15 cellular contexts compared by ENCODE assay signal in genomic region chr20:48767269-48767960, GRCh38.
A peak's percentile ranks its signal among the peaks of the same experiment; 100 is the strongest.
DNase-seq lines count a peak whose midpoint lies in the region; ATAC-seq and TF ChIP-seq lines count a peak whose summit lies in the region.
"Had no signal": no experiment of that assay in that cellular context is flagged by ENCODE, and none has a peak within 500 bp of the region (broad histone marks: within the 10 kb centered on the region; RNA-seq: fewer than 3 reads in every experiment).

No MANE protein-coding gene starts in this region.

- H3K27ac Mint-ChIP-seq in glutamatergic neuron (ENCODE audit: unreplicated experiment) (no peak overlapping the region), MCF 10A (ENCODE audit: low read depth, unreplicated experiment) (no peak overlapping the region)
- H3K27ac Mint-ChIP-seq: mesothelial cell of epicardium had no signal

- intact Hi-C loops in MCF 10A (cut with micrococcal nuclease), result no loop called here

- H3K27me3 Mint-ChIP-seq in activated T-cell treated with anti-CD3 and anti-CD28 coated beads, Interleukin-2, amount 50 U/mL, for 4 hours (ENCODE audit: low read depth), result no peaks in the 10 kb centered on the region
- H3K27me3 Mint-ChIP-seq in glutamatergic neuron (ENCODE audit: unreplicated experiment), result peaks cover 28% of the 10 kb centered on the region
- peaks cover 34% of the 10 kb centered on the region for H3K27me3 Mint-ChIP-seq in MCF 10A (ENCODE audit: insufficient read depth, unreplicated experiment)

- ATAC-seq in activated T-cell treated with anti-CD3 and anti-CD28 coated beads, Interleukin-2, amount 50 U/mL, for 4 hours, result peak; percentile 16 to 31
- ATAC-seq: gastroesophageal sphincter had no signal

- H3K4me3 Mint-ChIP-seq in activated T-cell treated with anti-CD3 and anti-CD28 coated beads, Interleukin-2, amount 50 U/mL, for 4 hours, result peak overlapping the region; percentile 6
- H3K4me3 Mint-ChIP-seq in glutamatergic neuron (ENCODE audit: unreplicated experiment) (peak overlapping the region; percentile 13), MCF 10A (ENCODE audit: unreplicated experiment) (no peak overlapping the region)
- H3K4me3 Mint-ChIP-seq: mesothelial cell of epicardium had no signal

- peaks cover 85% of the 10 kb centered on the region for H3K4me1 Mint-ChIP-seq in activated T-cell treated with anti-CD3 and anti-CD28 coated beads, Interleukin-2, amount 50 U/mL, for 4 hours (ENCODE audit: low read depth)
- H3K4me1 Mint-ChIP-seq in glutamatergic neuron (ENCODE audit: low read depth, unreplicated experiment) (peaks cover 40% of the 10 kb centered on the region), MCF 10A (ENCODE audit: insufficient read depth, unreplicated experiment) (peaks cover 5% of the 10 kb centered on the region)

- BruUV-seq in MCF 10A (replicated peaks; lab: Mats Ljungman, UMichigan), result no TSS peak

- CTCF ChIA-PET in MCF 10A (lab: Yijun Ruan, JAX), result interaction anchor here (0.6 kb wide), 1 partner anchor 107 kb away, joined by 4 read pairs; no protein-coding TSS in a partner anchor

- POLR2A ChIA-PET in MCF 10A (lab: Yijun Ruan, JAX), result no interaction called here

- H3K9me3 Mint-ChIP-seq in activated T-cell treated with anti-CD3 and anti-CD28 coated beads, Interleukin-2, amount 50 U/mL, for 4 hours, result no peaks in the 10 kb centered on the region
- H3K9me3 Mint-ChIP-seq in glutamatergic neuron (ENCODE audit: unreplicated experiment), result peaks cover 31% of the 10 kb centered on the region
- H3K9me3 Mint-ChIP-seq in MCF 10A (ENCODE audit: unreplicated experiment), result no peaks in the 10 kb centered on the region

- peaks cover 6% of the 10 kb centered on the region for H3K36me3 Mint-ChIP-seq in activated T-cell treated with anti-CD3 and anti-CD28 coated beads, Interleukin-2, amount 50 U/mL, for 4 hours (ENCODE audit: insufficient read depth)
- H3K36me3 Mint-ChIP-seq in glutamatergic neuron (ENCODE audit: unreplicated experiment) (peaks cover 24% of the 10 kb centered on the region), MCF 10A (ENCODE audit: insufficient read depth, unreplicated experiment) (no peaks in the 10 kb centered on the region)
- H3K36me3 Mint-ChIP-seq: mesothelial cell of epicardium had no signal

- peak overlapping the region; percentile 5 for H3K27ac ChIP-seq in substantia nigra (ENCODE audit: low read depth, low read length, poor library complexity, severe bottlenecking)
- H3K27ac ChIP-seq: gastroesophageal sphincter, vagina had no signal

- TF ChIP-seq CTCF in glutamatergic neuron (IDR thresholded peaks at IDR 0.05; ENCODE audit: partially characterized antibody, unreplicated experiment) (no peak), MCF 10A (IDR thresholded peaks at IDR 0.05; ENCODE audit: unreplicated experiment) (no peak)

- DNase-seq in stimulated activated CD4-positive, alpha-beta T cell treated with anti-CD3 and anti-CD28 coated beads, Interleukin-15, amount 100 ng/mL, for 24 hours, result peak; percentile 54
- DNase-seq in stimulated activated CD4-positive, alpha-beta T cell treated with anti-CD3 and anti-CD28 coated beads, Interleukin-4, amount 100 ng/mL, for 4 hours, result no peak
- DNase-seq in activated T-cell treated with anti-CD3 and anti-CD28 coated beads, Interleukin-2, amount 50 U/mL, for 4 hours, result peak; percentile 25
- DNase-seq in glutamatergic neuron (no peak), substantia nigra (lab: John Stamatoyannopoulos, UW) (no peak), NCI-H2107 treated with DMSO at 0.1 percent for 48 hours (lab: John Stamatoyannopoulos, UW; ENCODE audit: unreplicated experiment) (no peak), NCI-H1694 (lab: John Stamatoyannopoulos, UW) (no peak), MCF 10A (ENCODE audit: unreplicated experiment) (no peak)
- DNase-seq: KG1, NCI-H1436 treated with DMSO at 0.1 percent for 48 hours, RPMI8226, T1000 had no signal

Comparison
In these comparisons a context has a peak if more than half of its experiments do, and no peak if none do; other contexts are left out.
1. DNase-seq: peak in stimulated activated CD4-positive, alpha-beta T cell treated with anti-CD3 and anti-CD28 coated beads, Interleukin-15, amount 100 ng/mL, for 24 hours (single experiment) and activated T-cell treated with anti-CD3 and anti-CD28 coated beads, Interleukin-2, amount 50 U/mL, for 4 hours (single experiment); none in stimulated activated CD4-positive, alpha-beta T cell treated with anti-CD3 and anti-CD28 coated beads, Interleukin-4, amount 100 ng/mL, for 4 hours (0 of 2), glutamatergic neuron (single experiment), substantia nigra (0 of 49), NCI-H2107 treated with DMSO at 0.1 percent for 48 hours (single experiment), NCI-H1694 (single experiment) and MCF 10A (single experiment).